ENCODE assay signal across 1 cellular context in the genomic region with DNA sequence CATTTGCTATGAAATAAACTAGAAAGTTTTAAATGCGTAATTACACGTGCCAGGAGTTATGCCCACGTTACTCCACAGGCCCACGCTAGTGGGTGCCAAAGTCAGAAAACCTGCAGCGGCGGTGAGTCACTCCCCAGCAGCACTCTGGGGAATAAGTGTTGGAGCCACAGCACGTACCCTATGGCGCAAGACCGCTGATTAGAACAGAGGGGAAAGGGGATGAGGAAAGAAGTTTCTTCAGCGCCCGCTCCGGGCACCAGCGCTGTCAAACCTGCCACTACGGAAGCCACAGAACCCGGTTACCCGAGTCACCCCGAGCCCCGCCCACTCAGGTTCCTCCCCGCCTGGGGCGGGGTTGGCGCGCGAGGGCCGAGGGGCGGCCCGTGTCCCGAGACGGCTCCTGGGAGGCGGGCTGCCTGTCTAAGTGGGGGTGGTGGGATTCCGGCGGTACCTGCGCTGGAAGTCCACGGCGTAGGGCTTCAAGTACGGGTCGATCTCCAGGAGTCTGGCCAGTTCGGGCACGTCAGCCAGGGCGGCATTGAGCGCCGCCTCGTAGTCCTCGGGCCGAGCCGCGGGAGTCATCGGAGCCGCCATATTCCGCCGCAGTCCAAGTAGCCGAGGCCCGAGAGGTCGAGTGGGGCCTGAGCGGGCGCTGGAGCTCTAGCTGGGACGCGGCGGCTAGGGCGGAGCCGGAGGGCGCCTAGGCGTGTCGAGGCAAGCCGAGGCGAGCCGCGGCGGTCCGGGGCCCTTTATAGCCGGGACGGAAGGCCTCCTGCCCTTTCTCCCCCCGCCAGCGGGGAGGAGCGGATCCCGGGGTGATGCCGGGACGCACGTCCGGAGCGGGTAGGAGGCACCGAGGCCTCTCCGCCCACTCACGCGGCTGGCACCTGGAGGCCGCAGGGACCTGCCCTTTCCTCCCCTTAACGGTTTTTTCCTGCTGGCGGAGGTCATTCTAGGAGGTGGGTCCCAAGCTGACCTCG.
TF ChIP-seq lines count a peak whose summit lies in the region.

A gene (minus strand): TSS at position 722 of the 980 bp plus-strand sequence. CDS start 128 bp downstream, at position 594.

TF ChIP-seq in K562, 482 proteins besides CTCF, POLR2A, EP300 and RAD21 (continued from another document and continues in another):
- TF ChIP-seq, protein P1, sequence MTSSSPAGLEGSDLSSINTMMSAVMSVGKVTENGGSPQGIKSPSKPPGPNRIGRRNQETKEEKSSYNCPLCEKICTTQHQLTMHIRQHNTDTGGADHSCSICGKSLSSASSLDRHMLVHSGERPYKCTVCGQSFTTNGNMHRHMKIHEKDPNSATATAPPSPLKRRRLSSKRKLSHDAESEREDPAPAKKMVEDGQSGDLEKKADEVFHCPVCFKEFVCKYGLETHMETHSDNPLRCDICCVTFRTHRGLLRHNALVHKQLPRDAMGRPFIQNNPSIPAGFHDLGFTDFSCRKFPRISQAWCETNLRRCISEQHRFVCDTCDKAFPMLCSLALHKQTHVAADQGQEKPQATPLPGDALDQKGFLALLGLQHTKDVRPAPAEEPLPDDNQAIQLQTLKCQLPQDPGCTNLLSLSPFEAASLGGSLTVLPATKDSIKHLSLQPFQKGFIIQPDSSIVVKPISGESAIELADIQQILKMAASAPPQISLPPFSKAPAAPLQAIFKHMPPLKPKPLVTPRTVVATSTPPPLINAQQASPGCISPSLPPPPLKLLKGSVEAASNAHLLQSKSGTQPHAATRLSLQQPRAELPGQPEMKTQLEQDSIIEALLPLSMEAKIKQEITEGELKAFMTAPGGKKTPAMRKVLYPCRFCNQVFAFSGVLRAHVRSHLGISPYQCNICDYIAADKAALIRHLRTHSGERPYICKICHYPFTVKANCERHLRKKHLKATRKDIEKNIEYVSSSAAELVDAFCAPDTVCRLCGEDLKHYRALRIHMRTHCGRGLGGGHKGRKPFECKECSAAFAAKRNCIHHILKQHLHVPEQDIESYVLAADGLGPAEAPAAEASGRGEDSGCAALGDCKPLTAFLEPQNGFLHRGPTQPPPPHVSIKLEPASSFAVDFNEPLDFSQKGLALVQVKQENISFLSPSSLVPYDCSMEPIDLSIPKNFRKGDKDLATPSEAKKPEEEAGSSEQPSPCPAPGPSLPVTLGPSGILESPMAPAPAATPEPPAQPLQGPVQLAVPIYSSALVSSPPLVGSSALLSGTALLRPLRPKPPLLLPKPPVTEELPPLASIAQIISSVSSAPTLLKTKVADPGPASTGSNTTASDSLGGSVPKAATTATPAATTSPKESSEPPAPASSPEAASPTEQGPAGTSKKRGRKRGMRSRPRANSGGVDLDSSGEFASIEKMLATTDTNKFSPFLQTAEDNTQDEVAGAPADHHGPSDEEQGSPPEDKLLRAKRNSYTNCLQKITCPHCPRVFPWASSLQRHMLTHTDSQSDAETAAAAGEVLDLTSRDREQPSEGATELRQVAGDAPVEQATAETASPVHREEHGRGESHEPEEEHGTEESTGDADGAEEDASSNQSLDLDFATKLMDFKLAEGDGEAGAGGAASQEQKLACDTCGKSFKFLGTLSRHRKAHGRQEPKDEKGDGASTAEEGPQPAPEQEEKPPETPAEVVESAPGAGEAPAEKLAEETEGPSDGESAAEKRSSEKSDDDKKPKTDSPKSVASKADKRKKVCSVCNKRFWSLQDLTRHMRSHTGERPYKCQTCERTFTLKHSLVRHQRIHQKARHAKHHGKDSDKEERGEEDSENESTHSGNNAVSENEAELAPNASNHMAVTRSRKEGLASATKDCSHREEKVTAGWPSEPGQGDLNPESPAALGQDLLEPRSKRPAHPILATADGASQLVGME (CRISPR knock-in tag; IDR thresholded peaks at IDR 0.05): no peak
- TF ChIP-seq HNRNPL (IDR thresholded peaks at IDR 0.05; ENCODE audit: low read depth, low read length) (0 out of 2 replicates have a peak, but pooled peaks have one; percentile 68), HSF4 (CRISPR knock-in tag; IDR thresholded peaks at IDR 0.05; ENCODE audit: borderline replicate concordance) (no peak), RBM39 (optimal IDR thresholded peaks at IDR 0.05; ENCODE audit: low read depth, low read length) (no peak), TCFL5 (CRISPR knock-in tag; conservative IDR thresholded peaks at IDR 0.05) (no peak), CCAR2 (IDR thresholded peaks at IDR 0.05; ENCODE audit: low read depth, low read length) (no peak), HNRNPLL (IDR thresholded peaks at IDR 0.05; ENCODE audit: low read depth, low read length, poor library complexity, severe bottlenecking) (no peak), MXI1 (IDR thresholded peaks at IDR 0.05; ENCODE audit: low read depth, low read length) (0 out of 2 replicates have a peak, but pooled peaks have one; percentile 43), CHD1 (IDR thresholded peaks at IDR 0.05; ENCODE audit: low read length) (peak; percentile 43), MYC (IDR thresholded peaks at IDR 0.05; ENCODE audit: low read depth, low read length) (peak; percentile 69), MYC (CRISPR knock-in tag; IDR thresholded peaks at IDR 0.05; ENCODE audit: borderline replicate concordance, low read depth) (no peak), RCOR1 (IDR thresholded peaks at IDR 0.05; ENCODE audit: borderline replicate concordance in 1 of 2, low read depth in 2 of 2, low read length in 2 of 2) (peak in 1 of 2 experiments; percentile 41; a peak in 1 of 4 replicates), GABPA (tag; conservative IDR thresholded peaks at IDR 0.05; ENCODE audit: low read depth) (peak; percentile 73), GTF2E2 (tag; IDR thresholded peaks at IDR 0.05) (peak; percentile 96), BRD9 (IDR thresholded peaks at IDR 0.05; ENCODE audit: low read depth, partially characterized antibody) (no peak), MYBL2 (IDR thresholded peaks at IDR 0.05; ENCODE audit: low read depth) (no peak; the same call in 1 of the 2 replicates), MYBL2 (CRISPR knock-in tag; IDR thresholded peaks at IDR 0.05; ENCODE audit: borderline replicate concordance) (no peak), TOE1 (IDR thresholded peaks at IDR 0.05; ENCODE audit: borderline replicate concordance) (0 out of 2 replicates have a peak, but pooled peaks have one; percentile 68), TOE1 (CRISPR knock-in tag; IDR thresholded peaks at IDR 0.05; ENCODE audit: borderline replicate concordance, low read depth) (no peak), ZNF586 (CRISPR knock-in tag; conservative IDR thresholded peaks at IDR 0.05) (no peak), TGIF2 (CRISPR knock-in tag; IDR thresholded peaks at IDR 0.05) (peak; percentile 65; the same call in 1 of the 2 replicates), SMAD4 (CRISPR knock-in tag; conservative IDR thresholded peaks at IDR 0.05) (peak; percentile 76; the same call in 1 of the 2 replicates), FOXP1 (CRISPR knock-in tag; IDR thresholded peaks at IDR 0.05) (peak; percentile 59; the same call in 1 of the 2 replicates), SUPT5H (IDR thresholded peaks at IDR 0.05) (peak; percentile 91), TEAD4 (IDR thresholded peaks at IDR 0.05; ENCODE audit: low read length) (peak; percentile 4; the same call in 1 of the 2 replicates), TEAD4 (CRISPR knock-in tag; IDR thresholded peaks at IDR 0.05; ENCODE audit: borderline replicate concordance) (no peak), HDAC1 (IDR thresholded peaks at IDR 0.05) (0 out of 4 replicates have a peak, but pooled peaks of 1 of the 2 experiments have one; percentile 17), EWSR1 (IDR thresholded peaks at IDR 0.05; ENCODE audit: borderline replicate concordance, low read depth, partially characterized antibody) (no peak), HDAC6 (IDR thresholded peaks at IDR 0.05; ENCODE audit: low read depth, low read length) (no peak), FOS (IDR thresholded peaks at IDR 0.05; ENCODE audit: extremely low read depth, insufficient read length) (no peak), ZFP1 (CRISPR knock-in tag; IDR thresholded peaks at IDR 0.05) (no peak), ESRRA (IDR thresholded peaks at IDR 0.05; ENCODE audit: borderline replicate concordance, low read depth) (peak; percentile 79), ETV1 (tag; conservative IDR thresholded peaks at IDR 0.05; ENCODE audit: low read depth) (peak; percentile 88)
- TF ChIP-seq, protein P2, sequence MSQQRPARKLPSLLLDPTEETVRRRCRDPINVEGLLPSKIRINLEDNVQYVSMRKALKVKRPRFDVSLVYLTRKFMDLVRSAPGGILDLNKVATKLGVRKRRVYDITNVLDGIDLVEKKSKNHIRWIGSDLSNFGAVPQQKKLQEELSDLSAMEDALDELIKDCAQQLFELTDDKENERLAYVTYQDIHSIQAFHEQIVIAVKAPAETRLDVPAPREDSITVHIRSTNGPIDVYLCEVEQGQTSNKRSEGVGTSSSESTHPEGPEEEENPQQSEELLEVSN (IDR thresholded peaks at IDR 0.05; ENCODE audit: borderline replicate concordance in 1 of 2, extremely low read depth in 1 of 2, insufficient read depth in 1 of 2, insufficient read length in 1 of 2, low read depth in 1 of 2, low read length in 1 of 2, poor library complexity in 1 of 2, severe bottlenecking in 1 of 2): peak; percentile 36 to 44
- TF ChIP-seq, protein P3, sequence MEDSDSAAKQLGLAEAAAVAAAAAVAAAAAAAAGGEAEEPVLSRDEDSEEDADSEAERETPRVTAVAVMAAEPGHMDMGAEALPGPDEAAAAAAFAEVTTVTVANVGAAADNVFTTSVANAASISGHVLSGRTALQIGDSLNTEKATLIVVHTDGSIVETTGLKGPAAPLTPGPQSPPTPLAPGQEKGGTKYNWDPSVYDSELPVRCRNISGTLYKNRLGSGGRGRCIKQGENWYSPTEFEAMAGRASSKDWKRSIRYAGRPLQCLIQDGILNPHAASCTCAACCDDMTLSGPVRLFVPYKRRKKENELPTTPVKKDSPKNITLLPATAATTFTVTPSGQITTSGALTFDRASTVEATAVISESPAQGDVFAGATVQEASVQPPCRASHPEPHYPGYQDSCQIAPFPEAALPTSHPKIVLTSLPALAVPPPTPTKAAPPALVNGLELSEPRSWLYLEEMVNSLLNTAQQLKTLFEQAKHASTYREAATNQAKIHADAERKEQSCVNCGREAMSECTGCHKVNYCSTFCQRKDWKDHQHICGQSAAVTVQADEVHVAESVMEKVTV (CRISPR knock-in tag; IDR thresholded peaks at IDR 0.05): 0 out of 2 replicates have a peak, but pooled peaks have one; percentile 28
- TF ChIP-seq, protein P4, sequence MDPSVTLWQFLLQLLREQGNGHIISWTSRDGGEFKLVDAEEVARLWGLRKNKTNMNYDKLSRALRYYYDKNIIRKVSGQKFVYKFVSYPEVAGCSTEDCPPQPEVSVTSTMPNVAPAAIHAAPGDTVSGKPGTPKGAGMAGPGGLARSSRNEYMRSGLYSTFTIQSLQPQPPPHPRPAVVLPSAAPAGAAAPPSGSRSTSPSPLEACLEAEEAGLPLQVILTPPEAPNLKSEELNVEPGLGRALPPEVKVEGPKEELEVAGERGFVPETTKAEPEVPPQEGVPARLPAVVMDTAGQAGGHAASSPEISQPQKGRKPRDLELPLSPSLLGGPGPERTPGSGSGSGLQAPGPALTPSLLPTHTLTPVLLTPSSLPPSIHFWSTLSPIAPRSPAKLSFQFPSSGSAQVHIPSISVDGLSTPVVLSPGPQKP (CRISPR knock-in tag; IDR thresholded peaks at IDR 0.05): no peak
- TF ChIP-seq, protein P5, sequence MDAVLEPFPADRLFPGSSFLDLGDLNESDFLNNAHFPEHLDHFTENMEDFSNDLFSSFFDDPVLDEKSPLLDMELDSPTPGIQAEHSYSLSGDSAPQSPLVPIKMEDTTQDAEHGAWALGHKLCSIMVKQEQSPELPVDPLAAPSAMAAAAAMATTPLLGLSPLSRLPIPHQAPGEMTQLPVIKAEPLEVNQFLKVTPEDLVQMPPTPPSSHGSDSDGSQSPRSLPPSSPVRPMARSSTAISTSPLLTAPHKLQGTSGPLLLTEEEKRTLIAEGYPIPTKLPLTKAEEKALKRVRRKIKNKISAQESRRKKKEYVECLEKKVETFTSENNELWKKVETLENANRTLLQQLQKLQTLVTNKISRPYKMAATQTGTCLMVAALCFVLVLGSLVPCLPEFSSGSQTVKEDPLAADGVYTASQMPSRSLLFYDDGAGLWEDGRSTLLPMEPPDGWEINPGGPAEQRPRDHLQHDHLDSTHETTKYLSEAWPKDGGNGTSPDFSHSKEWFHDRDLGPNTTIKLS (IDR thresholded peaks at IDR 0.05; ENCODE audit: borderline replicate concordance, low read depth): peak; percentile 31; the same call in 1 of the 2 replicates
- TF ChIP-seq, protein P6, sequence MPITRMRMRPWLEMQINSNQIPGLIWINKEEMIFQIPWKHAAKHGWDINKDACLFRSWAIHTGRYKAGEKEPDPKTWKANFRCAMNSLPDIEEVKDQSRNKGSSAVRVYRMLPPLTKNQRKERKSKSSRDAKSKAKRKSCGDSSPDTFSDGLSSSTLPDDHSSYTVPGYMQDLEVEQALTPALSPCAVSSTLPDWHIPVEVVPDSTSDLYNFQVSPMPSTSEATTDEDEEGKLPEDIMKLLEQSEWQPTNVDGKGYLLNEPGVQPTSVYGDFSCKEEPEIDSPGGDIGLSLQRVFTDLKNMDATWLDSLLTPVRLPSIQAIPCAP (CRISPR knock-in tag; IDR thresholded peaks at IDR 0.05; ENCODE audit: borderline replicate concordance): no peak
- TF ChIP-seq, protein P7, sequence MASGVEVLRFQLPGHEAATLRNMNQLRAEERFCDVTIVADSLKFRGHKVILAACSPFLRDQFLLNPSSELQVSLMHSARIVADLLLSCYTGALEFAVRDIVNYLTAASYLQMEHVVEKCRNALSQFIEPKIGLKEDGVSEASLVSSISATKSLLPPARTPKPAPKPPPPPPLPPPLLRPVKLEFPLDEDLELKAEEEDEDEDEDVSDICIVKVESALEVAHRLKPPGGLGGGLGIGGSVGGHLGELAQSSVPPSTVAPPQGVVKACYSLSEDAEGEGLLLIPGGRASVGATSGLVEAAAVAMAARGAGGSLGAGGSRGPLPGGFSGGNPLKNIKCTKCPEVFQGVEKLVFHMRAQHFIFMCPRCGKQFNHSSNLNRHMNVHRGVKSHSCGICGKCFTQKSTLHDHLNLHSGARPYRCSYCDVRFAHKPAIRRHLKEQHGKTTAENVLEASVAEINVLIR (CRISPR knock-in tag; IDR thresholded peaks at IDR 0.05): no peak
- TF ChIP-seq, protein P8, sequence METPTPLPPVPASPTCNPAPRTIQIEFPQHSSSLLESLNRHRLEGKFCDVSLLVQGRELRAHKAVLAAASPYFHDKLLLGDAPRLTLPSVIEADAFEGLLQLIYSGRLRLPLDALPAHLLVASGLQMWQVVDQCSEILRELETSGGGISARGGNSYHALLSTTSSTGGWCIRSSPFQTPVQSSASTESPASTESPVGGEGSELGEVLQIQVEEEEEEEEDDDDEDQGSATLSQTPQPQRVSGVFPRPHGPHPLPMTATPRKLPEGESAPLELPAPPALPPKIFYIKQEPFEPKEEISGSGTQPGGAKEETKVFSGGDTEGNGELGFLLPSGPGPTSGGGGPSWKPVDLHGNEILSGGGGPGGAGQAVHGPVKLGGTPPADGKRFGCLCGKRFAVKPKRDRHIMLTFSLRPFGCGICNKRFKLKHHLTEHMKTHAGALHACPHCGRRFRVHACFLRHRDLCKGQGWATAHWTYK (CRISPR knock-in tag; IDR thresholded peaks at IDR 0.05): peak; percentile 83
